ENCODE assay signal across 1 cellular context in the genomic region with DNA sequence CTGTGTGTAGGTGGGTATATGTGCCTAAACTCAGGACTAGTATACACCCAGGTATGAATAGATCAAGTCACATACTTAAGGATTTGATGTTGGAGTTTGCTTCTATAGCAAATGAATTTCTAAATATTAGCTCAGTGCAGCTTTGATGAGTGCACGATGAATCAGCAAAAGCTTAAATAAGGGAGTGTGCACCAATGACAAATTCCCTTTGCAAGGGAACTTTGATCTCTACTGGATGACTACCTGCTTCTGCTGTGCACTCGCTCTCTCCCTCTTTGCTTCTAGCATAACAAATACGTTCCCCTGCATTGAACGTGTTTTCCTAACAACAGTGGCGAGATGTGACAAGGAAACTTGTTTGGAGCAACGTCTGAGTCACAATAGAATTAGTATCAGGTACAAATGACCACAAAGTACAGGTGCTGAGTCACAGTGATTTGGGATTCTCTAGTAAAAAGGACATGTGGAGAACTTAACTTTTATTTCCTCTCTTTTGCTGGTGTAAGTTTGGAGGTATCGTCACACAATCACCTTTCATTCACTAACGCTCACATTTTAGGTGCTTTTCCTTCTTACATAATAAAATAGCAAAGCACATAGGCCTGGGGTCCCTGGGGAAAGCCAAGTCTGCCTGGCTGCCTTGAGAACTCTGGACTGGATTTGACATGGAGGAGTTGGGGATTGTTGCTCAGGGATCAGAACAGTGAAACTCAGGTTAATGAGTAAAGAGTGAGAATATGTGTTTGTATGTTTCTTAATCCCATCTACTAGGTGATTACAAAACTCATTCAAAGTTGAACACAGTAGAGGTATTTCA.
TF ChIP-seq lines count a peak whose summit lies in the region.

No MANE protein-coding gene starts in this region.

TF ChIP-seq in HepG2, 621 proteins besides CTCF, POLR2A, EP300 and RAD21 (continued from another document and continues in another):
- TF ChIP-seq, protein P1, sequence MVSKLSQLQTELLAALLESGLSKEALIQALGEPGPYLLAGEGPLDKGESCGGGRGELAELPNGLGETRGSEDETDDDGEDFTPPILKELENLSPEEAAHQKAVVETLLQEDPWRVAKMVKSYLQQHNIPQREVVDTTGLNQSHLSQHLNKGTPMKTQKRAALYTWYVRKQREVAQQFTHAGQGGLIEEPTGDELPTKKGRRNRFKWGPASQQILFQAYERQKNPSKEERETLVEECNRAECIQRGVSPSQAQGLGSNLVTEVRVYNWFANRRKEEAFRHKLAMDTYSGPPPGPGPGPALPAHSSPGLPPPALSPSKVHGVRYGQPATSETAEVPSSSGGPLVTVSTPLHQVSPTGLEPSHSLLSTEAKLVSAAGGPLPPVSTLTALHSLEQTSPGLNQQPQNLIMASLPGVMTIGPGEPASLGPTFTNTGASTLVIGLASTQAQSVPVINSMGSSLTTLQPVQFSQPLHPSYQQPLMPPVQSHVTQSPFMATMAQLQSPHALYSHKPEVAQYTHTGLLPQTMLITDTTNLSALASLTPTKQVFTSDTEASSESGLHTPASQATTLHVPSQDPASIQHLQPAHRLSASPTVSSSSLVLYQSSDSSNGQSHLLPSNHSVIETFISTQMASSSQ (IDR thresholded peaks at IDR 0.05; ENCODE audit: low read depth): peak; percentile 29; the same call in 1 of the 2 replicates
- TF ChIP-seq, protein P1 (CRISPR knock-in tag; IDR thresholded peaks at IDR 0.05; ENCODE audit: borderline replicate concordance): peak; percentile 82; the same call in 1 of the 2 replicates
- TF ChIP-seq ZSCAN12 (CRISPR knock-in tag; IDR thresholded peaks at IDR 0.05) (no peak), JUNB (CRISPR knock-in tag; IDR thresholded peaks at IDR 0.05; ENCODE audit: borderline replicate concordance) (peak; percentile 85; the same call in 1 of the 2 replicates), ZBTB21 (CRISPR knock-in tag; IDR thresholded peaks at IDR 0.05) (peak; percentile 28; the same call in 1 of the 2 replicates), PAWR (CRISPR knock-in tag; IDR thresholded peaks at IDR 0.05; ENCODE audit: borderline replicate concordance) (no peak; the same call in 1 of the 2 replicates), BRD4 (CRISPR knock-in tag; IDR thresholded peaks at IDR 0.05) (no peak), ZNF678 (CRISPR knock-in tag; IDR thresholded peaks at IDR 0.05) (no peak), MAFG (CRISPR knock-in tag; IDR thresholded peaks at IDR 0.05) (peak; percentile 95), THAP9 (CRISPR knock-in tag; IDR thresholded peaks at IDR 0.05; ENCODE audit: borderline replicate concordance) (no peak), RORA (CRISPR knock-in tag; IDR thresholded peaks at IDR 0.05) (no peak), ZNF10 (CRISPR knock-in tag; IDR thresholded peaks at IDR 0.05; ENCODE audit: borderline replicate concordance, low read depth) (no peak), THRA (CRISPR knock-in tag; IDR thresholded peaks at IDR 0.05; ENCODE audit: borderline replicate concordance) (peak; percentile 74), ZBTB1 (CRISPR knock-in tag; IDR thresholded peaks at IDR 0.05; ENCODE audit: borderline replicate concordance) (no peak), ZNF44 (CRISPR knock-in tag; IDR thresholded peaks at IDR 0.05) (peak; percentile 94), PRMT3 (CRISPR knock-in tag; IDR thresholded peaks at IDR 0.05; ENCODE audit: borderline replicate concordance, low read depth) (no peak; the same call in 1 of the 2 replicates), BCL6 (CRISPR knock-in tag; IDR thresholded peaks at IDR 0.05) (peak; percentile 69), EED (CRISPR knock-in tag; IDR thresholded peaks at IDR 0.05) (no peak), BHLHE40 (IDR thresholded peaks at IDR 0.05; ENCODE audit: low read length) (peak; percentile 66), SMAD1 (CRISPR knock-in tag; IDR thresholded peaks at IDR 0.05; ENCODE audit: borderline replicate concordance, low read depth) (no peak), ZNF30 (CRISPR knock-in tag; IDR thresholded peaks at IDR 0.05) (no peak), TCF7L2 (IDR thresholded peaks at IDR 0.05; ENCODE audit: low read depth, low read length) (0 out of 2 replicates have a peak, but pooled peaks have one; percentile 28), ZBTB42 (CRISPR knock-in tag; IDR thresholded peaks at IDR 0.05) (no peak), ZNF670 (CRISPR knock-in tag; IDR thresholded peaks at IDR 0.05; ENCODE audit: borderline replicate concordance) (no peak), ZNF572 (CRISPR knock-in tag; IDR thresholded peaks at IDR 0.05) (no peak), CCDC6 (CRISPR knock-in tag; IDR thresholded peaks at IDR 0.05) (no peak; the same call in 1 of the 2 replicates), ZNF143 (CRISPR knock-in tag; IDR thresholded peaks at IDR 0.05) (no peak), PTBP1 (IDR thresholded peaks at IDR 0.05; ENCODE audit: low read depth, low read length, poor library complexity, severe bottlenecking) (no peak), FOXP1 (IDR thresholded peaks at IDR 0.05) (peak; percentile 82), FOXP1 (CRISPR knock-in tag; IDR thresholded peaks at IDR 0.05) (peak; percentile 96), UBTF (CRISPR knock-in tag; IDR thresholded peaks at IDR 0.05) (peak; percentile 45; the same call in 1 of the 2 replicates), NCOR1 (IDR thresholded peaks at IDR 0.05; ENCODE audit: borderline replicate concordance, low read length) (peak; percentile 93), ASH2L (IDR thresholded peaks at IDR 0.05; ENCODE audit: insufficient read length, low read depth, low read length) (peak; percentile 93), ZNF264 (CRISPR knock-in tag; IDR thresholded peaks at IDR 0.05) (peak; percentile 76), ZNF704 (CRISPR knock-in tag; IDR thresholded peaks at IDR 0.05; ENCODE audit: borderline replicate concordance) (no peak), JUN (CRISPR knock-in tag; IDR thresholded peaks at IDR 0.05) (peak; percentile 86), ZNF792 (CRISPR knock-in tag; IDR thresholded peaks at IDR 0.05) (peak; percentile 96), TBL1XR1 (IDR thresholded peaks at IDR 0.05; ENCODE audit: borderline replicate concordance, low read length, partially characterized antibody) (no peak), TAF1 (CRISPR knock-in tag; IDR thresholded peaks at IDR 0.05) (peak; percentile 61; the same call in 1 of the 2 replicates), ZNF33A (CRISPR knock-in tag; IDR thresholded peaks at IDR 0.05; ENCODE audit: borderline replicate concordance) (peak; percentile 71; the same call in 1 of the 2 replicates), SOX6 (IDR thresholded peaks at IDR 0.05) (no peak), SOX6 (CRISPR knock-in tag; IDR thresholded peaks at IDR 0.05) (peak; percentile 95)
- TF ChIP-seq, protein P2, sequence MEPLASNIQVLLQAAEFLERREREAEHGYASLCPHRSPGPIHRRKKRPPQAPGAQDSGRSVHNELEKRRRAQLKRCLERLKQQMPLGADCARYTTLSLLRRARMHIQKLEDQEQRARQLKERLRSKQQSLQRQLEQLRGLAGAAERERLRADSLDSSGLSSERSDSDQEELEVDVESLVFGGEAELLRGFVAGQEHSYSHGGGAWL (CRISPR knock-in tag; IDR thresholded peaks at IDR 0.05): 0 out of 2 replicates have a peak, but pooled peaks have one; percentile 9
- TF ChIP-seq, protein P3, sequence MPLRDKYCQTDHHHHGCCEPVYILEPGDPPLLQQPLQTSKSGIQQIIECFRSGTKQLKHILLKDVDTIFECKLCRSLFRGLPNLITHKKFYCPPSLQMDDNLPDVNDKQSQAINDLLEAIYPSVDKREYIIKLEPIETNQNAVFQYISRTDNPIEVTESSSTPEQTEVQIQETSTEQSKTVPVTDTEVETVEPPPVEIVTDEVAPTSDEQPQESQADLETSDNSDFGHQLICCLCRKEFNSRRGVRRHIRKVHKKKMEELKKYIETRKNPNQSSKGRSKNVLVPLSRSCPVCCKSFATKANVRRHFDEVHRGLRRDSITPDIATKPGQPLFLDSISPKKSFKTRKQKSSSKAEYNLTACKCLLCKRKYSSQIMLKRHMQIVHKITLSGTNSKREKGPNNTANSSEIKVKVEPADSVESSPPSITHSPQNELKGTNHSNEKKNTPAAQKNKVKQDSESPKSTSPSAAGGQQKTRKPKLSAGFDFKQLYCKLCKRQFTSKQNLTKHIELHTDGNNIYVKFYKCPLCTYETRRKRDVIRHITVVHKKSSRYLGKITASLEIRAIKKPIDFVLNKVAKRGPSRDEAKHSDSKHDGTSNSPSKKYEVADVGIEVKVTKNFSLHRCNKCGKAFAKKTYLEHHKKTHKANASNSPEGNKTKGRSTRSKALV (CRISPR knock-in tag; IDR thresholded peaks at IDR 0.05): 0 out of 2 replicates have a peak, but pooled peaks have one; percentile 38
- TF ChIP-seq, protein P4, sequence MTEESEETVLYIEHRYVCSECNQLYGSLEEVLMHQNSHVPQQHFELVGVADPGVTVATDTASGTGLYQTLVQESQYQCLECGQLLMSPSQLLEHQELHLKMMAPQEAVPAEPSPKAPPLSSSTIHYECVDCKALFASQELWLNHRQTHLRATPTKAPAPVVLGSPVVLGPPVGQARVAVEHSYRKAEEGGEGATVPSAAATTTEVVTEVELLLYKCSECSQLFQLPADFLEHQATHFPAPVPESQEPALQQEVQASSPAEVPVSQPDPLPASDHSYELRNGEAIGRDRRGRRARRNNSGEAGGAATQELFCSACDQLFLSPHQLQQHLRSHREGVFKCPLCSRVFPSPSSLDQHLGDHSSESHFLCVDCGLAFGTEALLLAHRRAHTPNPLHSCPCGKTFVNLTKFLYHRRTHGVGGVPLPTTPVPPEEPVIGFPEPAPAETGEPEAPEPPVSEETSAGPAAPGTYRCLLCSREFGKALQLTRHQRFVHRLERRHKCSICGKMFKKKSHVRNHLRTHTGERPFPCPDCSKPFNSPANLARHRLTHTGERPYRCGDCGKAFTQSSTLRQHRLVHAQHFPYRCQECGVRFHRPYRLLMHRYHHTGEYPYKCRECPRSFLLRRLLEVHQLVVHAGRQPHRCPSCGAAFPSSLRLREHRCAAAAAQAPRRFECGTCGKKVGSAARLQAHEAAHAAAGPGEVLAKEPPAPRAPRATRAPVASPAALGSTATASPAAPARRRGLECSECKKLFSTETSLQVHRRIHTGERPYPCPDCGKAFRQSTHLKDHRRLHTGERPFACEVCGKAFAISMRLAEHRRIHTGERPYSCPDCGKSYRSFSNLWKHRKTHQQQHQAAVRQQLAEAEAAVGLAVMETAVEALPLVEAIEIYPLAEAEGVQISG (CRISPR knock-in tag; IDR thresholded peaks at IDR 0.05): peak; percentile 61
